Comparison of ENCODE assay signal across 24 cellular contexts in the genomic region with DNA sequence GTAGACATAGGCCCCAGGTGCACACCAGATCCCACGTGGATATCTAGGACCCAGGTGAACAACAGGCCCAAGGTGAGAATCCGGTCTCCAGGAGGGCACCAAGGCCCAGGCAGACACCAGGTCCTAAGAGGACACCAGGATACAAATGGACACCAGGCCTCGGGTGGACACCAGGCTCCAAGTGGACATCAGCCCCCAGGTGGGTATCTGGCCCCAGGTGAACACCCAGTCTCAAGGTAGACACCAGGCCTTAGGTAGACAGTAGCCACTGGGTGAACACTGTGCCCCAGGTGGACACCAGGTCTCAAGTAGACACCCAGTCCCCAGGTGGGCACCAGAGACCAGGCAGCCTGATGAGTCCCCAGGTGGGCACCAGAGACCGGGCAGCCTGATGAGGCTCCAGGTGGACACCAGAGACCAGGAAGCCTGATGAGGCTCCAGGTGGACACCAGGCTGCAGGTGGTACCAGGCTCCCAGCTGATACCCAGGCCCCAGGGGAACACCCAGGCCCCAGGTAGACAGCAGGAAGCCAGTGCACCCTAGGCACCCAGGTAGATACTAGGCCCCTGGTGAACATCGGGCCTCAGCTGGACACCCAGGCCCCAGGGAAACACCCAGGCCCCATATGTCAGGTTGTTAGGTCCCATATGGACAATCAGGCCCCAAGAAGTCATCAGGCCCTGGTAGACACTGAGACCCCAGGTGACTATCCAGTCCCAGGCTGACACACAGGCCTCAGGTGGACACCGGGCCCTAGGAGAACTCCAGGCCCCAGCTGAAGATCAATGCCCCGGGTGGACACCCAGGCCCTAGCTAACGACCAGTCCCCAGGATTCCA. TPM values are rescaled to one million over a fixed set of nuclear protein-coding genes. Genes with fewer than 3 reads are reported as not detected.
A peak's percentile ranks its signal among the peaks of the same experiment; 100 is the strongest.
DNase-seq lines count a peak whose midpoint lies in the region; ATAC-seq, FAIRE-seq and TF ChIP-seq lines count a peak whose summit lies in the region.
"Had no signal": no experiment of that assay in that cellular context is flagged by ENCODE, and none has a peak within 500 bp of the region (broad histone marks: within the 10 kb centered on the region; RNA-seq: fewer than 3 reads in every experiment).

No MANE protein-coding gene starts in this region.

- BruUV-seq in K562 (replicated peaks; lab: Mats Ljungman, UMichigan), result no TSS peak

- H3K4me1 ChIP-seq in K562 (replicated peaks in 1 of 2; ENCODE audit: control insufficient read depth in 2 of 2, insufficient read depth in 2 of 2, low read length in 2 of 2), result peaks cover 11 to 14% of the 10 kb centered on the region in 2 experiments; a peak in 4 of 5 replicates
- peaks cover 4 to 5% of the 10 kb centered on the region in 2 donors for H3K4me1 ChIP-seq in neuronal stem cell (ENCODE audit: control insufficient read depth in 2 of 2, insufficient read depth in 1 of 2, low read depth in 1 of 2, low read length in 2 of 2)
- peaks cover 0 to 4% (median 1%) of the 10 kb centered on the region in 4 donors for H3K4me1 ChIP-seq in transverse colon

- H2BK5ac ChIP-seq in neuronal stem cell (ENCODE audit: low read length), result no peak overlapping the region

- H3K9me3 Mint-ChIP-seq in stimulated activated effector memory CD8-positive, alpha-beta T cell treated with anti-CD3 and anti-CD28 coated beads, Interleukin-12 subunit alpha, Interleukin-12 subunit beta, amount 100 ng/mL, for 72 hours, result no peaks in the 10 kb centered on the region
- H3K9me3 Mint-ChIP-seq: CD4-positive, CD25-positive, alpha-beta regulatory T cell; CD8-positive, alpha-beta T cell; GM23338; HFFc6 had no signal

- H3K27ac ChIP-seq in K562 (ENCODE audit: extremely low read depth, low read depth, low read length) (no peak overlapping the region), neuronal stem cell (replicated peaks; ENCODE audit: low read length) (no peak overlapping the region), transverse colon (no peak overlapping the region)
- H3K27ac ChIP-seq: 22Rv1, BLaER1, C4-2B had no signal

- no peak overlapping the region for H2AK5ac ChIP-seq in neuronal stem cell (ENCODE audit: low read depth, low read length)

- no peak overlapping the region for H3K14ac ChIP-seq in neuronal stem cell (ENCODE audit: low read length)

- no peak overlapping the region for H4K8ac ChIP-seq in neuronal stem cell (ENCODE audit: low read depth, low read length)

- H3K9ac ChIP-seq in K562 (ENCODE audit: insufficient read depth in 1 of 2, low read depth in 2 of 2, low read length in 2 of 2), result peak overlapping the region in 1 of 2 experiments; percentile 23; a peak in 2 of 4 replicates
- H3K9ac ChIP-seq in neuronal stem cell (ENCODE audit: low read depth, low read length, poor library complexity), result no peak overlapping the region
- H3K9ac ChIP-seq: BLaER1 had no signal

- TF ChIP-seq RAD21 in K562 (CRISPR knock-in tag; conservative IDR thresholded peaks at IDR 0.05 in 1 of 2, IDR thresholded peaks at IDR 0.05 in 1 of 2), result no peak

- H3K9me1 ChIP-seq in K562 (ENCODE audit: control insufficient read depth, insufficient read depth, low read length), result peaks cover 5% of the 10 kb centered on the region

- H3K36me3 ChIP-seq in K562 (ENCODE audit: control insufficient read depth, insufficient read depth, low read length) (no peaks in the 10 kb centered on the region), neuronal stem cell (replicated peaks in 1 of 2; ENCODE audit: control insufficient read depth in 2 of 2, insufficient read depth in 2 of 2, low read length in 2 of 2) (no peaks in the 10 kb centered on the region), transverse colon (no peaks in the 10 kb centered on the region)
- H3K36me3 ChIP-seq: BLaER1, HAP-1 had no signal

- H2AFZ ChIP-seq in K562 (ENCODE audit: low read depth, low read length) (no peak overlapping the region), neuronal stem cell (ENCODE audit: low read length) (no peak overlapping the region)
- H2AFZ ChIP-seq: GM23338 had no signal

- H3K79me2 ChIP-seq in K562 (ENCODE audit: control insufficient read depth, insufficient read depth, low read length), result no peaks in the 10 kb centered on the region

- H2BK15ac ChIP-seq in neuronal stem cell (ENCODE audit: low read length), result no peak overlapping the region

- 49% methylated on average over 8 of the region's 8 CpGs for WGBS in K562 (ENCODE audit: insufficient coverage, low coverage, missing lambda C conversion rate)
- no CpG with 5 or more reads among the region's 8 CpGs for WGBS in neuronal stem cell (ENCODE audit: extremely low coverage in 2 of 2, insufficient read length in 2 of 2, insufficient replicate concordance in 1 of 2), 2 donors
- 91% methylated on average over 8 of the region's 8 CpGs; no CpG with 5 or more reads in 1 of the 2 donors for WGBS in transverse colon (ENCODE audit: low coverage in 1 of 2), 2 donors

- no peak for TF ChIP-seq CTCF in K562 (IDR thresholded peaks at IDR 0.05 in 2 of 3, conservative IDR thresholded peaks at IDR 0.05 in 1 of 3; ENCODE audit: insufficient read depth in 2 of 3, low read depth in 1 of 3, low read length in 3 of 3)
- TF ChIP-seq CTCF in transverse colon (IDR thresholded peaks at IDR 0.05), result no peak

- in situ Hi-C loops in K562 (cut with MboI) (no loop called here), transverse colon (cut with MboI; ENCODE audit: low pct_ligation_motif_present in 1 of 4, low pct_unique_long_range_greater_than_20kb in 1 of 4, low sequenced_read_pairs in 3 of 4) (no loop called here)

- no peak overlapping the region for H3K27ac Mint-ChIP-seq in stimulated activated effector memory CD8-positive, alpha-beta T cell treated with anti-CD3 and anti-CD28 coated beads, Interleukin-12 subunit alpha, Interleukin-12 subunit beta, amount 100 ng/mL, for 72 hours
- H3K27ac Mint-ChIP-seq: B cell; CD4-positive, CD25-positive, alpha-beta regulatory T cell; CD8-positive, alpha-beta T cell; GM23338; HFFc6 had no signal

- CTCF ChIA-PET in K562 (lab: Yijun Ruan, JAX; ENCODE audit: low intra/inter-chr PET ratio), result interaction anchor here (0.6 kb wide), 1 partner anchor 1791 kb away, joined by 3 read pairs; no protein-coding TSS in a partner anchor

- H3K23ac ChIP-seq in neuronal stem cell (ENCODE audit: low read depth, low read length, poor library complexity), result no peak overlapping the region

- H4K20me1 ChIP-seq in K562 (replicated peaks; ENCODE audit: control insufficient read depth, insufficient read depth, low read length), result no peaks in the 10 kb centered on the region
- H4K20me1 ChIP-seq: BLaER1 had no signal

- no peak overlapping the region for H3K4me3 Mint-ChIP-seq in stimulated activated effector memory CD8-positive, alpha-beta T cell treated with anti-CD3 and anti-CD28 coated beads, Interleukin-12 subunit alpha, Interleukin-12 subunit beta, amount 100 ng/mL, for 72 hours
- H3K4me3 Mint-ChIP-seq: B cell; CD4-positive, CD25-positive, alpha-beta regulatory T cell; CD8-positive, alpha-beta T cell; GM23338; HFFc6 had no signal

- no peak overlapping the region for H3K4ac ChIP-seq in neuronal stem cell (ENCODE audit: low read length)

- no peaks in the 10 kb centered on the region for H3K9me3 ChIP-seq in K562 (replicated peaks; ENCODE audit: control insufficient read depth, insufficient read depth, low read depth, low read length)
- H3K9me3 ChIP-seq in neuronal stem cell (replicated peaks in 1 of 2; ENCODE audit: control insufficient read depth in 2 of 2, insufficient read depth in 1 of 2, low read depth in 1 of 2, low read length in 2 of 2), result no peaks in the 10 kb centered on the region
- H3K9me3 ChIP-seq in transverse colon, result no peaks in the 10 kb centered on the region
- H3K9me3 ChIP-seq: BLaER1, HAP-1 had no signal

- H4K91ac ChIP-seq in neuronal stem cell (ENCODE audit: low read depth, low read length, poor library complexity), result no peak overlapping the region

- no peak overlapping the region for H3K4me3 ChIP-seq in K562
- no peak overlapping the region for H3K4me3 ChIP-seq in neuronal stem cell (ENCODE audit: low read length in 2 of 2)
- H3K4me3 ChIP-seq in transverse colon, result no peak overlapping the region
- H3K4me3 ChIP-seq: BLaER1, GM23338, HAP-1 had no signal

- TF ChIP-seq EP300 in K562 (IDR thresholded peaks at IDR 0.05; ENCODE audit: low read length) (no peak), transverse colon (IDR thresholded peaks at IDR 0.05; ENCODE audit: low read depth) (no peak)

- H2BK12ac ChIP-seq in neuronal stem cell (ENCODE audit: low read length), result no peak overlapping the region

- TF ChIP-seq POLR2A in K562 (conservative IDR thresholded peaks at IDR 0.05) (no peak), transverse colon (IDR thresholded peaks at IDR 0.05) (no peak)

- H3K79me1 ChIP-seq in neuronal stem cell (ENCODE audit: low read depth, low read length), result no peaks in the 10 kb centered on the region

- ATAC-seq in K562, result no peak
- peak; percentile 17 for ATAC-seq in stimulated activated effector memory CD8-positive, alpha-beta T cell treated with anti-CD3 and anti-CD28 coated beads, Interleukin-12 subunit alpha, Interleukin-12 subunit beta, amount 100 ng/mL, for 72 hours
- no peak for ATAC-seq in HG02885 (IDR thresholded peaks at IDR 0.05; ENCODE audit: poor library complexity, unreplicated experiment)
- ATAC-seq: CD8-positive, alpha-beta T cell; GM23338 had no signal

- no peak for FAIRE-seq in K562 (lab: Jason Lieb, UNC)
- FAIRE-seq: A204.1, GM12891, GM18507, H54 had no signal

- H3K36me3 Mint-ChIP-seq in stimulated activated effector memory CD8-positive, alpha-beta T cell treated with anti-CD3 and anti-CD28 coated beads, Interleukin-12 subunit alpha, Interleukin-12 subunit beta, amount 100 ng/mL, for 72 hours, result no peaks in the 10 kb centered on the region
- H3K36me3 Mint-ChIP-seq: CD4-positive, CD25-positive, alpha-beta regulatory T cell; CD8-positive, alpha-beta T cell had no signal

- no peaks in the 10 kb centered on the region for H3K4me1 Mint-ChIP-seq in stimulated activated effector memory CD8-positive, alpha-beta T cell treated with anti-CD3 and anti-CD28 coated beads, Interleukin-12 subunit alpha, Interleukin-12 subunit beta, amount 100 ng/mL, for 72 hours
- H3K4me1 Mint-ChIP-seq: B cell had no signal

- POLR2A ChIA-PET in K562 (lab: Yijun Ruan, JAX), result interaction anchor here (0.6 to 7.8 kb wide), 2 partner anchors 18 to 363 kb away, joined by 3 to 80 read pairs; no protein-coding TSS in a partner anchor

- H3K4me2 ChIP-seq in K562 (ENCODE audit: insufficient read depth, low read length) (no peak overlapping the region), neuronal stem cell (ENCODE audit: insufficient read depth, low read length, poor library complexity, severe bottlenecking) (no peak overlapping the region)
- H3K4me2 ChIP-seq: BLaER1, GM23338 had no signal

- H3K27me3 ChIP-seq in K562 (ENCODE audit: control insufficient read depth in 2 of 2, insufficient read depth in 2 of 2, low read length in 2 of 2), result peaks cover 13 to 19% of the 10 kb centered on the region in 2 experiments; a peak in 4 of 5 replicates
- peaks cover 0 to 6% (median 0%) of the 10 kb centered on the region in 3 experiments for H3K27me3 ChIP-seq in neuronal stem cell (ENCODE audit: control insufficient read depth in 3 of 3, insufficient read depth in 3 of 3, low read depth in 1 of 3, low read length in 3 of 3)
- H3K27me3 ChIP-seq in transverse colon, result no peaks in the 10 kb centered on the region
- H3K27me3 ChIP-seq: BLaER1 had no signal

- peak in 1 of 4 experiments; percentile 30 for DNase-seq in K562 (ENCODE audit: extremely low read depth in 1 of 4, low spot score in 3 of 4)
- peak; percentile 42 for DNase-seq in islet precursor cell
- DNase-seq in neuronal stem cell (ENCODE audit: low spot score), result no peak
- no peak for DNase-seq in stimulated activated effector memory CD8-positive, alpha-beta T cell treated with anti-CD3 and anti-CD28 coated beads, Interleukin-12 subunit alpha, Interleukin-12 subunit beta, amount 100 ng/mL, for 72 hours (ENCODE audit: low spot score in 2 of 2)
- DNase-seq in COLO668 (lab: John Stamatoyannopoulos, UW; ENCODE audit: unreplicated experiment), result no peak
- no peak for DNase-seq in transverse colon
- no peak for DNase-seq in SIG-M5 treated with dmso at 0.1 percent for 504 hours (lab: John Stamatoyannopoulos, UW; ENCODE audit: unreplicated experiment)
- DNase-seq: CD4-positive, CD25-positive, alpha-beta regulatory T cell; CD8-positive, alpha-beta T cell; DMS53; DMS79 treated with DMSO at 0.1 percent for 48 hours; GF-D8; HFFc6 had no signal

- intact Hi-C loops in K562 (cut with micrococcal nuclease), result no loop called here
- intact Hi-C loops in transverse colon (cut with DNase I; ENCODE audit: low total_unique reads), result no loop called here

- H3K18ac ChIP-seq in neuronal stem cell (ENCODE audit: low read length), result peak overlapping the region; percentile 28

- H2BK120ac ChIP-seq in neuronal stem cell (ENCODE audit: low read depth, low read length), result no peak overlapping the region

RNA-seq across cellular contexts. Expression of gene SEPTIN5, which starts 55.1 kb away (rescaled TPM):
- 625 and 1,610 TPM in 2 replicates for total RNA-seq in K562 (2011; cell fraction: chromatin; rRNA removed; ENCODE audit: low replicate concordance)
- total RNA-seq in K562 (2011; cell fraction: nucleolus; rRNA removed), result 538 and 650 TPM in 2 replicates
- total RNA-seq in K562 (2011; cell fraction: nucleoplasm; rRNA removed), result 407 and 495 TPM in 2 replicates
- total RNA-seq in K562 (2014; rRNA removed) (116 and 125 TPM in 2 replicates), K562 (2014; rRNA removed; fragmentation: Illumina TruSeq; extraction: Trizol) (92.5 and 94.6 TPM in 2 replicates), K562 (2015; rRNA removed; fragmentation: Illumina TruSeq; extraction: Trizol) (28.1 and 34.9 TPM in 2 replicates), K562 (2021) (177 and 195 TPM in 2 replicates), transverse colon (100 to 1,000 TPM in 1 of 4 donors, 1 to 10 TPM in 3; 2.5 to 709 (median 5.4) TPM)
- polyA plus RNA-seq in K562 (2011; rRNA removed) (119 and 238 TPM in 2 replicates), K562 (2014; fragmentation: Illumina TruSeq; extraction: Trizol) (135 and 164 TPM in 2 replicates), K562 (2014; fragmentation: Nextera tagmentation; extraction: Ambion mirVana) (1 to 10 TPM in 1 of 2 experiments, under 1 TPM in 1; 0.03 to 1.9 TPM), K562 (2014; rRNA removed) (129 and 135 TPM in 2 replicates)
- 143 and 156 TPM in 2 replicates for polyA plus RNA-seq in K562 (2011; cell fraction: cytosol; rRNA removed)
- 671 and 957 TPM in 2 replicates for polyA plus RNA-seq in K562 (2011; cell fraction: nucleus; rRNA removed)
- 122 and 123 TPM in 2 replicates for polyA plus RNA-seq in K562 (2012)
- 306 and 458 TPM in 2 replicates for polyA minus RNA-seq in K562 (2011; rRNA and poly(A)+ RNA removed)
- 83.2 and 205 TPM in 2 replicates for polyA minus RNA-seq in K562 (2011; cell fraction: cytosol; rRNA and poly(A)+ RNA removed)
- polyA minus RNA-seq in K562 (2011; cell fraction: nucleus; rRNA and poly(A)+ RNA removed), result 284 and 666 TPM in 2 replicates
- polyA plus RNA-seq in neuronal stem cell (2013, experiment 1 of 2), result 23.1 TPM
- polyA plus RNA-seq in neuronal stem cell (2013, experiment 2 of 2), result 21.3 TPM
- total RNA-seq: B cell had no signal
- polyA plus RNA-seq: CD4-positive, CD25-positive, alpha-beta regulatory T cell had no signal
